8 cellular contexts compared by ENCODE assay signal in the genomic region with DNA sequence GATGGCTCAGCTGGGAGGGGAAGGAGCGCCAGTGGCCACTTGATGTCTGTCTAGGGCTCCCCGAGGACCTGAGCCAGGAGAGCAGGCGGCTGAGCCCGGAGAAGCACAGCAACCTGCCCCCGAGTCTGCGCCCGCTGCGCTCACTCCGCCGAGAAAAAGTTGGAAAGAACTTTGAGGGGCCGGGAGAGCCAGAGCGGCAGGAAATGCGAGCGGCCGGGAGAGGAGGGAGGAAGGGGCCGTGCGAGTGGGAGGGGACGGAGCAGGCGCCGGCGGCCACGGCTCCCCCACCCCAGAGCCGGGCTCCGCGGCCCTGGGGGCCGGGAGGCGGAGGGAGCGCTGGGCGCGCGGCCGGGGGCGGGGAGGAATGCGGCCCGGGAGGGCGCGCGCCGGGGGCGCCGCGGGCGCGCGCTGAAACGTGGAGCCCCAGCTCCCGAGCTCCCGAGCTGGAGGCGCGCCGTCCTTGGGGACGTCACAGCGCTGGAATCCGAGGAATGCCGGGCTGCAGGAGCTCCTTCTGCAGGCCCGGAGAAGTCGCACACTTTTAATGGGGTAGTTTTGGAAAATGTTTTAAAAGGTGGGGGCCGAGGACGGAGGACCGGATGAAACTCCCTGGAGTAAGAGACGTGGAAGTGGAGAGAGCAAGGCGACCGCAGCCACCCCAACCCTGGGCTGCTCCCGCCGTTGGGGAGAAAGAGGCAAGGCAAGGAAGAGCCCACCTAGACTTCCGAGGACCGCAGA. TPM values are rescaled to one million over a fixed set of nuclear protein-coding genes. Genes with fewer than 3 reads are reported as not detected.
DNase-seq lines count a peak whose midpoint lies in the region; ATAC-seq and TF ChIP-seq lines count a peak whose summit lies in the region.

Gene PTPN14, minus strand, starts transcription at position 167 of the 738 bp plus-strand sequence. CDS start 86,799 bp downstream, outside the sequence.

- H3K4me3 Mint-ChIP-seq in activated CD4-positive, alpha-beta memory T cell treated with anti-CD3 and anti-CD28 coated beads for 36 hours: peak within 1 kb of the TSS; percentile 69

- H3K27me3 Mint-ChIP-seq in activated CD4-positive, alpha-beta memory T cell treated with anti-CD3 and anti-CD28 coated beads for 36 hours: peaks cover 44% of the 10 kb centered on the region

- no peaks in the 10 kb centered on the region for H3K9me3 Mint-ChIP-seq in activated CD4-positive, alpha-beta memory T cell treated with anti-CD3 and anti-CD28 coated beads for 36 hours

- POLR2A ChIA-PET in activated CD4-positive, alpha-beta memory T cell treated with anti-CD3 and anti-CD28 coated beads for 36 hours (lab: Charles Lee): no interaction called here

- ATAC-seq in upper lobe of right lung (peak; percentile 93), HG03457 (IDR thresholded peaks at IDR 0.05; ENCODE audit: unreplicated experiment) (no peak)

- H3K9ac ChIP-seq in mucosa of stomach (ENCODE audit: low read length): peak within 1 kb of the TSS; percentile 97

- CTCF ChIA-PET in activated CD4-positive, alpha-beta memory T cell treated with anti-CD3 and anti-CD28 coated beads for 36 hours (lab: Charles Lee): no interaction called here

- in situ Hi-C loops in KBM-7 (cut with MboI; ENCODE audit: low pct_unique_long_range_greater_than_20kb, low sequenced_read_pairs): no loop called here

- H3K27ac Mint-ChIP-seq in activated CD4-positive, alpha-beta memory T cell treated with anti-CD3 and anti-CD28 coated beads for 36 hours: no peak within 1 kb of the TSS

- no peak for DNase-seq in GM12864 (ENCODE audit: low read depth)
- DNase-seq in KBM-7: peak; percentile 74
- DNase-seq in activated CD4-positive, alpha-beta memory T cell treated with anti-CD3 and anti-CD28 coated beads for 36 hours: peak; percentile 22
- peak; percentile 91 for DNase-seq in fibroblast of peridontal ligament (ENCODE audit: extremely low read depth)
- peak; percentile 93 for DNase-seq in upper lobe of right lung

- H3K36me3 ChIP-seq in ACC112 (ENCODE audit: insufficient read depth, low read length) (no peaks in the 10 kb centered on the region), mucosa of stomach (ENCODE audit: control insufficient read depth, insufficient read depth, low read length) (no peaks in the 10 kb centered on the region), upper lobe of right lung (no peaks in the 10 kb centered on the region)

- H3K9me3 ChIP-seq in mucosa of stomach (ENCODE audit: control insufficient read depth, low read length) (no peaks in the 10 kb centered on the region), upper lobe of right lung (no peaks in the 10 kb centered on the region)

- intact Hi-C loops in activated CD4-positive, alpha-beta memory T cell treated with anti-CD3 and anti-CD28 coated beads for 36 hours (cut with micrococcal nuclease): no loop called here
- intact Hi-C loops in upper lobe of right lung (cut with DNase I): no loop called here

- H3K4me3 ChIP-seq in ACC112 (ENCODE audit: low read depth, low read length) (peak within 1 kb of the TSS; percentile 84), GM12864 (ENCODE audit: low read depth, low read length) (peak within 1 kb of the TSS; percentile 27), mucosa of stomach (ENCODE audit: low read length) (peak within 1 kb of the TSS; percentile 76), upper lobe of right lung (peak within 1 kb of the TSS; percentile 75)

- no peaks in the 10 kb centered on the region for H3K36me3 Mint-ChIP-seq in activated CD4-positive, alpha-beta memory T cell treated with anti-CD3 and anti-CD28 coated beads for 36 hours

- no peak for TF ChIP-seq CTCF in GM12864 (IDR thresholded peaks at IDR 0.05; ENCODE audit: low read depth, low read length, missing control alignments)
- peak; percentile 44 for TF ChIP-seq CTCF in upper lobe of right lung (IDR thresholded peaks at IDR 0.05)

- H3K4me1 ChIP-seq in ACC112 (ENCODE audit: control insufficient read depth, insufficient read depth, low read length, unreplicated experiment) (peaks cover 42% of the 10 kb centered on the region), mucosa of stomach (ENCODE audit: control insufficient read depth, insufficient read depth, low read length) (peaks cover 20% of the 10 kb centered on the region), upper lobe of right lung (peaks cover 11% of the 10 kb centered on the region)

- peak within 1 kb of the TSS; percentile 92 for H3K27ac ChIP-seq in ACC112 (ENCODE audit: low read depth, low read length)
- peak within 1 kb of the TSS; percentile 99 for H3K27ac ChIP-seq in upper lobe of right lung

- peaks cover 2% of the 10 kb centered on the region for H3K4me1 Mint-ChIP-seq in activated CD4-positive, alpha-beta memory T cell treated with anti-CD3 and anti-CD28 coated beads for 36 hours (ENCODE audit: low read depth)

- H3K27me3 ChIP-seq in ACC112 (ENCODE audit: insufficient read depth, low read length): no peaks in the 10 kb centered on the region
- no peaks in the 10 kb centered on the region for H3K27me3 ChIP-seq in mucosa of stomach (ENCODE audit: control insufficient read depth, insufficient read depth, low read length)
- no peaks in the 10 kb centered on the region for H3K27me3 ChIP-seq in upper lobe of right lung

- peak within 1 kb of the TSS; percentile 78 for H2AFZ ChIP-seq in ACC112 (ENCODE audit: low read length, unreplicated experiment)

- peaks cover 49% of the 10 kb centered on the region for H3K79me2 ChIP-seq in ACC112 (ENCODE audit: control insufficient read depth, insufficient read depth, low read length, unreplicated experiment)

RNA-seq across cellular contexts. Expression of gene PTPN14, which starts in this region (rescaled TPM):
- 1 to 10 TPM; 1.0 to 1.1 TPM for total RNA-seq in activated CD4-positive, alpha-beta memory T cell treated with anti-CD3 and anti-CD28 coated beads for 36 hours
- 43.7 TPM for total RNA-seq in upper lobe of right lung

Comparison
In these comparisons a context has a peak if more than half of its experiments do, and no peak if none do; other contexts are left out.
1. RNA of gene PTPN14 (total RNA-seq): 43.7 TPM in upper lobe of right lung (single experiment); 1.0 to 1.1 TPM in activated CD4-positive, alpha-beta memory T cell treated with anti-CD3 and anti-CD28 coated beads for 36 hours; every median in the first group is over 10 times any median in the second.
2. H3K4me3 ChIP-seq: peak in every context shown above with its lines; median percentile 84 in ACC112; 76 in mucosa of stomach; 75 in upper lobe of right lung; 27 in GM12864.